Comparison of ENCODE assay signal across 8 cellular contexts in the genomic region with DNA sequence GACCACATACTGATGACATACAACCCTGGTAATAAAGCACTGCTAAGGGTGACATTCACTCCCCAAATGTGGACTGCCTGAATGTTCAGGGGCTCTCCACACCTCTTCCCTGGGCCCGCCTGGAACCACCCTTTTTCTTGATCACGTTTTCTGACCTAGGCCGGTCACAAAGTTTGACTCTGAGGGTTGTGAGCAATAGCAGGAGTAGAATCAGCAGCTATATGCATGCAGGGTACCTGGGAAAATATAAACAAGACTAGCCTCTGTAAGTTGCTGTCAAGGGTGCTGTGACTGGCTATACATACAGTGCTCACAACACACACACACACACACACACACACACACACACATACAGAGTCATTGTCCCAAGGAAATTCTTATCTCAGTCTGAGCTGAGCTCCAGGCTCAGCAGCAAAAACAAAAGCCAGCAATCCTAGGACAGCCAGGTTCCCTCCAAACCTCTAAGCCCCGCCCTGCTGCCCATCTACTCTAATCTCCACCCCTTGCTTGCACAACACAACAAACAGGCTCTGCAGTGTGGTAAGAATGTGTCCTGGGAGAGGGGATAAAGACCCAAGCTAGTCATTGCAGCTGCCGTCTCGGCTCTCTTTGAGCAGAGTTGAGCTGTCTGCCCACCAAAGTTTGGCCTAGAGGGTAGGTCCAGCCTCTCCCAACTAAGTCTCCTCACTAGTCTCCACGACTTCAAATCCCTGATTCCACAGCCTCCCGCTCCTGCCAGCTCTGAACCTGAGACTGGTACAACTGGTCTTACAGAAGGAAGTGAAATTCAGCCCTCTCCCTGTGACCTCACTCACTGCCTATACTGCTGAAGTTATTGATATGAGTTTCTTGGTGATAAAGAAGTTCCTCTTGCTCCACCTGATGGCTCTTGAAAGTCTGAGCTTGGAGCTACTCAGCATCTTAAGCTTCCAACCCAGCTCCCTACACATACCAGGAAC. TPM values are rescaled to one million over a fixed set of nuclear protein-coding genes. Genes with fewer than 3 reads are reported as not detected.
DNase-seq lines count a peak whose midpoint lies in the region; ATAC-seq and TF ChIP-seq lines count a peak whose summit lies in the region.

No MANE protein-coding gene starts in this region.

- no peaks in the 10 kb centered on the region for H3K27me3 ChIP-seq in CD4-positive, alpha-beta T cell (ENCODE audit: control insufficient read depth, insufficient read depth, low read length)

- peaks cover 60% of the 10 kb centered on the region for H3K4me1 Mint-ChIP-seq in CD4-positive, alpha-beta T cell (ENCODE audit: low read depth)
- H3K4me1 Mint-ChIP-seq in endothelial cell (ENCODE audit: unreplicated experiment) (peaks cover 53% of the 10 kb centered on the region), nephron (peaks cover 64% of the 10 kb centered on the region)

- POLR2A ChIA-PET in CD4-positive, alpha-beta T cell (lab: Charles Lee), result interaction anchor here (0.5 to 6.8 kb wide), 8 partner anchors 8 to 168 kb away, joined by 3 to 53 read pairs (median 4); a partner anchor contains a TSS

- DNase-seq in CD4-positive, alpha-beta T cell, result no peak
- DNase-seq in SIG-M5 (lab: John Stamatoyannopoulos, UW), result peak; percentile 88
- DNase-seq in endothelial cell (ENCODE audit: low spot score), result peak; percentile 49
- DNase-seq in amniotic stem cell (lab: John Stamatoyannopoulos, UW), result no peak

- no peaks in the 10 kb centered on the region for H3K9me3 Mint-ChIP-seq in CD4-positive, alpha-beta T cell
- H3K9me3 Mint-ChIP-seq in endothelial cell (ENCODE audit: unreplicated experiment) (no peaks in the 10 kb centered on the region), nephron (no peaks in the 10 kb centered on the region)

- no peaks in the 10 kb centered on the region for H3K36me3 Mint-ChIP-seq in CD4-positive, alpha-beta T cell (ENCODE audit: low read depth)
- H3K36me3 Mint-ChIP-seq in endothelial cell (ENCODE audit: low read depth, unreplicated experiment) (peaks cover 28% of the 10 kb centered on the region), nephron (ENCODE audit: low read depth) (peaks cover 40% of the 10 kb centered on the region)

- CTCF ChIA-PET in CD4-positive, alpha-beta T cell (lab: Charles Lee), result interaction anchor here (0.8 to 5.3 kb wide), 7 partner anchors 10 to 177 kb away, joined by 3 to 67 read pairs (median 4); a partner anchor contains a TSS

- no peak for ATAC-seq in CD4-positive, alpha-beta T cell (ENCODE audit: poor library complexity)
- ATAC-seq in GM18870 (IDR thresholded peaks at IDR 0.05; ENCODE audit: unreplicated experiment) (peak; percentile 28), HG03432 (IDR thresholded peaks at IDR 0.05; ENCODE audit: unreplicated experiment) (peak; percentile 38), HG03025 (IDR thresholded peaks at IDR 0.05; ENCODE audit: low FRiP score, unreplicated experiment) (no peak)

- H3K27me3 Mint-ChIP-seq in CD4-positive, alpha-beta T cell, result no peaks in the 10 kb centered on the region
- H3K27me3 Mint-ChIP-seq in endothelial cell (ENCODE audit: unreplicated experiment) (peaks cover 17% of the 10 kb centered on the region), nephron (ENCODE audit: low read depth) (peaks cover 4% of the 10 kb centered on the region)

- intact Hi-C loops in CD4-positive, alpha-beta T cell (cut with DNase I, micrococcal nuclease), result loop anchor here in 1 of 2 experiments (5.0 kb wide), 1 partner anchor 319 kb away; no protein-coding TSS in a partner anchor

- peak overlapping the region; percentile 82 for H3K4me3 Mint-ChIP-seq in CD4-positive, alpha-beta T cell
- peak overlapping the region; percentile 98 for H3K4me3 Mint-ChIP-seq in endothelial cell (ENCODE audit: unreplicated experiment)
- H3K4me3 Mint-ChIP-seq in nephron, result peak overlapping the region; percentile 92 to 99 (median 92)

- no peak for TF ChIP-seq CTCF in CD4-positive, alpha-beta T cell (IDR thresholded peaks at IDR 0.05)
- TF ChIP-seq CTCF in endothelial cell (IDR thresholded peaks at IDR 0.05; ENCODE audit: unreplicated experiment) (no peak), nephron (IDR thresholded peaks at IDR 0.05; ENCODE audit: unreplicated experiment in 3 of 3) (no peak)

- H3K9me3 ChIP-seq in CD4-positive, alpha-beta T cell (ENCODE audit: control insufficient read depth, low read length), result no peaks in the 10 kb centered on the region

- H3K27ac ChIP-seq in CD4-positive, alpha-beta T cell (ENCODE audit: low read depth, low read length), result no peak overlapping the region

- H3K27ac Mint-ChIP-seq in CD4-positive, alpha-beta T cell, result peak overlapping the region; percentile 58
- H3K27ac Mint-ChIP-seq in endothelial cell (ENCODE audit: unreplicated experiment), result peak overlapping the region; percentile 62
- H3K27ac Mint-ChIP-seq in nephron, result peak overlapping the region; percentile 89 to 100 (median 95)

RNA-seq across cellular contexts. Expression of a gene that starts 2.2 kb away (rescaled TPM):
- 10 to 100 TPM; 13.5 to 13.9 TPM for total RNA-seq in CD4-positive, alpha-beta T cell
- 153 TPM for total RNA-seq in endothelial cell (ENCODE audit: unreplicated experiment)

RNA-seq across cellular contexts. Expression of a gene that starts 54.4 kb away (rescaled TPM):
- 1 to 10 TPM; 1.4 to 2.4 TPM for total RNA-seq in CD4-positive, alpha-beta T cell
- total RNA-seq in endothelial cell (ENCODE audit: unreplicated experiment), result 11.9 TPM

Comparison
In these comparisons a context has a peak if more than half of its experiments do, and no peak if none do; other contexts are left out.
1. ATAC-seq: peak in GM18870 (single experiment) and HG03432 (single experiment); none in CD4-positive, alpha-beta T cell (single experiment) and HG03025 (single experiment).
2. DNase-seq: peak in SIG-M5 (single experiment) and endothelial cell (single experiment); none in CD4-positive, alpha-beta T cell (0 of 10) and amniotic stem cell (single experiment).
3. RNA of a gene that starts 2.2 kb away (total RNA-seq): 153 TPM in endothelial cell (single experiment); 13.5 to 13.9 TPM in CD4-positive, alpha-beta T cell; every median in the first group is over 10 times any median in the second.
4. Peak in every context shown above with its lines, with median percentiles within 50 percentile points of each other: H3K27ac Mint-ChIP-seq and H3K4me3 Mint-ChIP-seq.